In the genomic region with DNA sequence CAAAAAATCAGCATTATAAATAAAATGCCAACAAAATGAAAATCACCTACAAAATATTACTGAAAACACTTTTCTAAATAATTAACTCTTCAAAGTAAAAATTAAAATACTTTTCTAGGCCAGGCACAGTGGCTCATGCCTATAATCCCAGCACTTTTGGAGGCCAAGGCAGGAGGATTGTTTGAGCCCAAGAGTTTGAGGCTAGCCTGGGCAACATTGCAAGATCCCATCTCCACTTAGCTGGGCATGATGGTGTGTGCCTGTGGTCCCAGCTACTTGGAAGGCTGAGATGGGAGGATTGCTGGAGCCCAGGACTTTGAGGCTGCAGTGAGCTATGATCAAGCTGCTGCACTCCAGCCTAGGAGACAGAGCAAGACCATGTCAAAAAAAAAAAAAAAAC, we compare ENCODE assay signal across 15 cellular contexts.
"Had no signal": no experiment of that assay in that cellular context is flagged by ENCODE, and none has a peak within 500 bp of the region (broad histone marks: within the 10 kb centered on the region; RNA-seq: fewer than 3 reads in every experiment).

No MANE protein-coding gene starts in this region.

- H3K9me3 Mint-ChIP-seq: nephron progenitor cell; stimulated activated naive CD8-positive, alpha-beta T cell treated with anti-CD3 and anti-CD28 coated beads, Interleukin-15, Interleukin-2, amounts not matched to agents 100 ng/mL and 50 ng/mL, for 24 hours had no signal

- H3K36me3 ChIP-seq: colonic mucosa had no signal

- DNase-seq: activated CD4-positive, alpha-beta T cell treated with anti-CD3 and anti-CD28 coated beads, Interleukin-2, amount 50 U/mL, for 1 hour; activated CD4-positive, CD25-positive, alpha-beta regulatory T cell treated with anti-CD3 and anti-CD28 coated beads, Interleukin-2, amount 50 U/mL, for 72 hours; activated CD8-positive, alpha-beta memory T cell treated with anti-CD3 and anti-CD28 coated beads, Interleukin-2, amount 50 U/mL, for 4 hours; aorta; brain microvascular endothelial cell; central memory CD4-positive, alpha-beta T cell; colonic mucosa; kidney; nephron progenitor cell; occipital lobe; posterior cingulate gyrus had no signal

- H3K27me3 ChIP-seq: brain microvascular endothelial cell, colonic mucosa, tibial nerve had no signal

- H3K27me3 Mint-ChIP-seq: stimulated activated naive CD8-positive, alpha-beta T cell treated with anti-CD3 and anti-CD28 coated beads, Interleukin-15, Interleukin-2, amounts not matched to agents 100 ng/mL and 50 ng/mL, for 24 hours had no signal

- H3K4me3 ChIP-seq: colonic mucosa, lung, tibial nerve had no signal

- H3K4me1 ChIP-seq: colonic mucosa had no signal

- H3K4me3 Mint-ChIP-seq: nephron progenitor cell had no signal

- ATAC-seq: left lobe of liver had no signal

- H3K27ac ChIP-seq: brain microvascular endothelial cell, colonic mucosa, tibial nerve had no signal

- H3K9me3 ChIP-seq: colonic mucosa, tibial nerve had no signal
